8 cellular contexts compared by ENCODE assay signal in the genomic region with DNA sequence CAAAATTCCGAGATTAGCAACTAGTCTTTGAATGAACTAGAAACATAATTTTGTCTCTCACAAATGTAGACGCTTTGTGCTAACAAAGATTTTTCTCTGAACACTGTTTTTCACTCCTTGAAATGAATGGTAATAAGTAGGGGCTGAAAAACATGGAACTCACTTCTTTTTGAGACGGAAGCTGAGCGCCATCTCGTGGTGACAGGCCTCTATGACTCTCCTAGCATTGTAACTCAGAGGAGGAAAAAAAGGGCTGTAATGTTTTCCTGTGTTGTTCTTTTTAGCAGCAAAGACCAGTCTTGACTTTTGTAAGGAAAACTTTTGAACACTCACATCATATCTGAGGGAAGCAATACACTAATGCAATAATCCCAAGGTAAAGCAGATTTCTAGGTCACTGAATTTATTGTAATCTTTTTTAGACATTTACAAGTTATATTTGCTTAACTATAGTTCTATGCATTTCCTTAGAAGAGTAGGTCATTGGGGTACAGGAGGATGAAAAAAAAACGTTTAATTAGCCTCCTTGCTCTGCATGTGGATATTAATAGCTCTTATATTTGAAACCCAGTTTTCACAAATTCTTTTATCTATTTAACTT.
DNase-seq lines count a peak whose midpoint lies in the region; ATAC-seq and TF ChIP-seq lines count a peak whose summit lies in the region.

No MANE protein-coding gene starts in this region.

- no peaks in the 10 kb centered on the region for H3K4me1 Mint-ChIP-seq in activated T-cell treated with anti-CD3 and anti-CD28 coated beads, Interleukin-2, amount 50 U/mL, for 24 hours (ENCODE audit: low read depth)

- DNase-seq in activated T-cell treated with anti-CD3 and anti-CD28 coated beads, Interleukin-2, amount 50 U/mL, for 48 hours = peak; percentile 27 to 39
- no peak for DNase-seq in activated T-cell treated with anti-CD3 and anti-CD28 coated beads, Interleukin-2, amount 50 U/mL, for 24 hours
- DNase-seq in Jurkat, Clone E6-1 (ENCODE audit: low read depth, low spot score) = peak; percentile 51
- DNase-seq in OCI-M2 (lab: John Stamatoyannopoulos, UW; ENCODE audit: unreplicated experiment) (peak; percentile 47), cerebellar cortex (ENCODE audit: low spot score) (peak; percentile 37), lung microvascular endothelial cell (ENCODE audit: low read depth in 2 of 2) (peak; percentile 57 to 60)
- DNase-seq in effector memory CD4-positive, alpha-beta T cell = no peak

- H3K9me3 Mint-ChIP-seq in activated T-cell treated with anti-CD3 and anti-CD28 coated beads, Interleukin-2, amount 50 U/mL, for 24 hours = peaks cover 15% of the 10 kb centered on the region

- H3K4me3 Mint-ChIP-seq in activated T-cell treated with anti-CD3 and anti-CD28 coated beads, Interleukin-2, amount 50 U/mL, for 24 hours = no peak overlapping the region

- no peaks in the 10 kb centered on the region for H3K4me1 ChIP-seq in gastroesophageal sphincter
- H3K4me1 ChIP-seq in effector memory CD4-positive, alpha-beta T cell (ENCODE audit: control insufficient read depth, insufficient read depth, low read length, poor library complexity, severe bottlenecking) = no peaks in the 10 kb centered on the region

- no peaks in the 10 kb centered on the region for H3K9me3 ChIP-seq in gastroesophageal sphincter
- H3K9me3 ChIP-seq in effector memory CD4-positive, alpha-beta T cell (ENCODE audit: control insufficient read depth, low read length) = no peaks in the 10 kb centered on the region

- no peaks in the 10 kb centered on the region for H3K36me3 ChIP-seq in gastroesophageal sphincter
- H3K36me3 ChIP-seq in effector memory CD4-positive, alpha-beta T cell (ENCODE audit: control insufficient read depth, insufficient read depth, low read length) = no peaks in the 10 kb centered on the region

- TF ChIP-seq CTCF in gastroesophageal sphincter (IDR thresholded peaks at IDR 0.05) = peak in 2 of 4 experiments; percentile 11 to 46

- H3K4me3 ChIP-seq in Jurkat, Clone E6-1 (ENCODE audit: low read length) = no peak overlapping the region
- H3K4me3 ChIP-seq in gastroesophageal sphincter = no peak overlapping the region
- H3K4me3 ChIP-seq in effector memory CD4-positive, alpha-beta T cell (ENCODE audit: insufficient read depth, low read depth, low read length, poor library complexity, severe bottlenecking) = no peak overlapping the region

- H3K27ac Mint-ChIP-seq in activated T-cell treated with anti-CD3 and anti-CD28 coated beads, Interleukin-2, amount 50 U/mL, for 24 hours = no peak overlapping the region

- H3K36me3 Mint-ChIP-seq in activated T-cell treated with anti-CD3 and anti-CD28 coated beads, Interleukin-2, amount 50 U/mL, for 24 hours (ENCODE audit: low read depth) = no peaks in the 10 kb centered on the region

- no peak for ATAC-seq in gastroesophageal sphincter

- no peaks in the 10 kb centered on the region for H3K27me3 ChIP-seq in gastroesophageal sphincter
- H3K27me3 ChIP-seq in effector memory CD4-positive, alpha-beta T cell (replicated peaks; ENCODE audit: control insufficient read depth, insufficient read depth, low read length, poor library complexity, severe bottlenecking) = no peaks in the 10 kb centered on the region

- TF ChIP-seq EP300 in gastroesophageal sphincter (IDR thresholded peaks at IDR 0.05) = no peak

- H3K27ac ChIP-seq in gastroesophageal sphincter = no peak overlapping the region
- H3K27ac ChIP-seq in effector memory CD4-positive, alpha-beta T cell (ENCODE audit: insufficient read depth, low read length, poor library complexity, severe bottlenecking) = no peak overlapping the region

- WGBS in gastroesophageal sphincter (ENCODE audit: low coverage in 1 of 2), 2 donors = 3 to 4% methylated on average over 6 of the region's 6 CpGs

- TF ChIP-seq POLR2A in gastroesophageal sphincter (IDR thresholded peaks at IDR 0.05) = no peak

- no peaks in the 10 kb centered on the region for H3K27me3 Mint-ChIP-seq in activated T-cell treated with anti-CD3 and anti-CD28 coated beads, Interleukin-2, amount 50 U/mL, for 24 hours

Comparison
In these comparisons a context has a peak if more than half of its experiments do, and no peak if none do; other contexts are left out.
1. DNase-seq: peak in activated T-cell treated with anti-CD3 and anti-CD28 coated beads, Interleukin-2, amount 50 U/mL, for 48 hours (2 of 2), Jurkat, Clone E6-1 (single experiment), OCI-M2 (single experiment), cerebellar cortex (single experiment) and lung microvascular endothelial cell (2 of 2); none in activated T-cell treated with anti-CD3 and anti-CD28 coated beads, Interleukin-2, amount 50 U/mL, for 24 hours (single experiment) and effector memory CD4-positive, alpha-beta T cell (0 of 3).